ENCODE assay signal across 28 cellular contexts in genomic region chr5:75473463-75473862, GRCh38.
"Had no signal": no experiment of that assay in that cellular context is flagged by ENCODE, and none has a peak within 500 bp of the region (broad histone marks: within the 10 kb centered on the region; RNA-seq: fewer than 3 reads in every experiment).

No MANE protein-coding gene starts in this region.

- H3K4me2 ChIP-seq: neural progenitor cell had no signal

- H3K27me3 ChIP-seq: brain microvascular endothelial cell, esophagus muscularis mucosa, gastrocnemius medialis, heart left ventricle, neural progenitor cell, sigmoid colon, testis, uterus had no signal

- H3K27ac ChIP-seq: brain microvascular endothelial cell, esophagus muscularis mucosa, gastrocnemius medialis, heart left ventricle, left ventricle myocardium inferior, neural progenitor cell, sigmoid colon, testis, uterus had no signal

- ATAC-seq: activated CD4-positive, alpha-beta T cell treated with anti-CD3 and anti-CD28 coated beads for 36 hours; activated naive CD4-positive, alpha-beta T cell treated with anti-CD3 and anti-CD28 coated beads, Interleukin-2, amount 50 U/mL, for 72 hours; activated T-helper 17 cell treated with anti-CD3 and anti-CD28 coated beads, Interleukin-2, amount 50 U/mL, for 72 hours; gastrocnemius medialis; heart left ventricle; naive thymus-derived CD8-positive, alpha-beta T cell; stimulated activated naive B cell treated with anti-CD40 and anti-IgM and Interleukin-4, amounts not matched to agents 10 μg/mL and 1 μg/mL and 100 μg/mL, for 72 hours had no signal

- H3K4me1 ChIP-seq: esophagus muscularis mucosa, neural progenitor cell, testis, uterus had no signal

- FAIRE-seq: colon, keratinocyte had no signal

- H3K9me3 ChIP-seq: testis had no signal

- DNase-seq: activated B cell treated with CpG ODN at 0.5 μM for 24 hours; activated CD4-positive, alpha-beta T cell treated with anti-CD3 and anti-CD28 coated beads for 36 hours; activated CD4-positive, alpha-beta T cell treated with anti-CD3 and anti-CD28 coated beads, Interleukin-2, amount 50 U/mL, for 4 hours; activated CD8-positive, alpha-beta memory T cell treated with anti-CD3 and anti-CD28 coated beads for 24 hours; activated CD8-positive, alpha-beta memory T cell treated with anti-CD3 and anti-CD28 coated beads, Interleukin-2, amount 50 U/mL, for 4 hours; activated T-cell treated with anti-CD3 and anti-CD28 coated beads, Interleukin-2, amount 50 U/mL, for 24 hours; aorta; brain microvascular endothelial cell; caudate nucleus; effector memory CD4-positive, alpha-beta T cell; gastrocnemius medialis; heart left ventricle; left ventricle myocardium inferior; naive thymus-derived CD8-positive, alpha-beta T cell; retina; sigmoid colon; stimulated activated CD4-positive, alpha-beta T cell treated with anti-CD3 and anti-CD28 coated beads, Interleukin-2, amount 100 ng/mL, for 48 hours; stimulated activated CD8-positive, alpha-beta memory T cell treated with anti-CD3 and anti-CD28 coated beads, Interleukin-4, amount 100 ng/mL, for 48 hours; stimulated activated naive B cell treated with anti-CD40 and anti-IgM and Interleukin-4, amounts not matched to agents 10 μg/mL and 1 μg/mL and 100 μg/mL, for 72 hours; T-helper 9 cell; testis; uterus had no signal

- H2AFZ ChIP-seq: neural progenitor cell had no signal

- H3K4me3 ChIP-seq: esophagus muscularis mucosa, gastrocnemius medialis, heart left ventricle, left ventricle myocardium inferior, neural progenitor cell, sigmoid colon, testis, uterus had no signal

- H3K9ac ChIP-seq: neural progenitor cell had no signal

- H3K36me3 ChIP-seq: brain microvascular endothelial cell, esophagus muscularis mucosa, gastrocnemius medialis, sigmoid colon, uterus had no signal
